In genomic region chr18:1906421-1906820, GRCh38 we compare ENCODE assay signal across 23 cellular contexts.
"Had no signal": no experiment of that assay in that cellular context is flagged by ENCODE, and none has a peak within 500 bp of the region (broad histone marks: within the 10 kb centered on the region; RNA-seq: fewer than 3 reads in every experiment).

No MANE protein-coding gene starts in this region.

- H3K27ac ChIP-seq: PC-9, SJSA1 had no signal

- H3K36me3 ChIP-seq: SJSA1 had no signal

- H3K27me3 ChIP-seq: SJSA1 had no signal

- H3K9me3 ChIP-seq: SJSA1 had no signal

- DNase-seq: activated CD4-positive, alpha-beta T cell treated with anti-CD3 and anti-CD28 coated beads for 4 hours; activated CD8-positive, alpha-beta memory T cell treated with anti-CD3 and anti-CD28 coated beads, Interleukin-2, amount 50 U/mL, for 4 hours; activated CD8-positive, alpha-beta T cell treated with anti-CD3 and anti-CD28 coated beads for 36 hours; activated gamma-delta T cell treated with Interleukin-2 at 50 U/mL for 16 hours; activated naive CD4-positive, alpha-beta T cell treated with anti-CD3 and anti-CD28 coated beads, Interleukin-2, amount 10 ng/mL, durations not matched to agents 7 days and 5 days; activated naive CD8-positive, alpha-beta T cell treated with anti-CD3 and anti-CD28 coated beads for 36 hours; activated T-cell treated with anti-CD3 and anti-CD28 coated beads, Interleukin-2, amount 50 U/mL, for 72 hours; central memory CD4-positive, alpha-beta T cell; IMR-90; KBM-7; NCI-H1092; NCI-H187 treated with DMSO at 0.1 percent for 48 hours; NCI-H2171; NCI-H2227 treated with DMSO at 0.1 percent for 48 hours; NCI-H510A treated with DMSO at 0.1 percent for 48 hours; PC-9; SW 1271 had no signal

- H2AFZ ChIP-seq: PC-9 had no signal

- H3K4me1 ChIP-seq: SJSA1 had no signal

- H3K4me2 ChIP-seq: PC-9 had no signal

- H3K4me3 ChIP-seq: PC-9, SJSA1 had no signal

- H3K4me3 Mint-ChIP-seq: activated CD8-positive, alpha-beta T cell treated with anti-CD3 and anti-CD28 coated beads for 36 hours; activated naive CD4-positive, alpha-beta T cell treated with anti-CD3 and anti-CD28 coated beads, Interleukin-2, amount 10 ng/mL, durations not matched to agents 7 days and 5 days; activated naive CD8-positive, alpha-beta T cell treated with anti-CD3 and anti-CD28 coated beads for 36 hours; activated T-cell treated with anti-CD3 and anti-CD28 coated beads, Interleukin-2, amount 50 U/mL, for 72 hours; T-helper 2 cell treated with Interferon-gamma antibody and Interleukin-4, amounts not matched to agents 5 μg/mL and 100 μg/mL, for 36 hours had no signal

- ATAC-seq: activated CD4-positive, CD25-positive, alpha-beta regulatory T cell treated with anti-CD3 and anti-CD28 coated beads, Interleukin-2, amount 50 U/mL, for 24 hours; activated CD8-positive, alpha-beta T cell treated with anti-CD3 and anti-CD28 coated beads for 36 hours; activated T-cell treated with anti-CD3 and anti-CD28 coated beads, Interleukin-2, amount 50 U/mL, for 72 hours; Right ventricle myocardium inferior; SK-N-SH treated with all-trans-retinoic acid at 6 μM for 48 hours had no signal

- H3K36me3 Mint-ChIP-seq: activated naive CD4-positive, alpha-beta T cell treated with anti-CD3 and anti-CD28 coated beads, Interleukin-2, amount 10 ng/mL, durations not matched to agents 7 days and 5 days; activated naive CD8-positive, alpha-beta T cell treated with anti-CD3 and anti-CD28 coated beads for 36 hours had no signal

- H3K27me3 Mint-ChIP-seq: activated CD8-positive, alpha-beta T cell treated with anti-CD3 and anti-CD28 coated beads for 36 hours; activated naive CD4-positive, alpha-beta T cell treated with anti-CD3 and anti-CD28 coated beads, Interleukin-2, amount 10 ng/mL, durations not matched to agents 7 days and 5 days; activated naive CD8-positive, alpha-beta T cell treated with anti-CD3 and anti-CD28 coated beads for 36 hours had no signal

- H3K4me1 Mint-ChIP-seq: activated naive CD4-positive, alpha-beta T cell treated with anti-CD3 and anti-CD28 coated beads, Interleukin-2, amount 10 ng/mL, durations not matched to agents 7 days and 5 days; activated naive CD8-positive, alpha-beta T cell treated with anti-CD3 and anti-CD28 coated beads for 36 hours had no signal

- H3K27ac Mint-ChIP-seq: activated CD8-positive, alpha-beta T cell treated with anti-CD3 and anti-CD28 coated beads for 36 hours; activated naive CD4-positive, alpha-beta T cell treated with anti-CD3 and anti-CD28 coated beads, Interleukin-2, amount 10 ng/mL, durations not matched to agents 7 days and 5 days; activated naive CD8-positive, alpha-beta T cell treated with anti-CD3 and anti-CD28 coated beads for 36 hours; activated T-cell treated with anti-CD3 and anti-CD28 coated beads, Interleukin-2, amount 50 U/mL, for 72 hours; activated T-helper 2 cell treated with anti-CD3 and anti-CD28 coated beads, Interferon-gamma antibody, Interleukin-2, Interleukin-4, amounts not matched to agents 10 μg/mL and 5 μg/mL and 100 μg/mL, durations not matched to agents 14 hours and 24 hours and 36 hours; T-helper 2 cell treated with Interferon-gamma antibody and Interleukin-4, amounts not matched to agents 5 μg/mL and 100 μg/mL, for 36 hours had no signal
